In the genomic region with DNA sequence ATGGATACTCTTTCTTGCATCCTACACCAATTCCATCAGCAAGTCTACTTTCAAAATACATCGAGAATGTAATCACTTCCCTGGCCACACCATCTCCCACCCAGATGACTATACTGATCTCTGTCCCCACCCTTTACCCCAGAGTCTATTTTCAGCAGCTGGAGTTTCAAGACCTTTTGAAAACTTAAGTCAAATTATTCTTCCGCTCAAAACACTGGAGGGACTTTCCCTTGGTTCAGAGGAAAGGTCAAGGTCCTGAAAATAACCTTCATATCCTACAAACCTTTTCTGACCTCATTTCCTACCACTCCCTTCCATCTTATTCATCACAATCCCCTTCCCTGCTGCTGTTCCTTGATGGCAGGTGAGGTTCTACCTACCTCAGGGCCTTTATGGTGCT, we compare ENCODE assay signal across 13 cellular contexts. TPM values are rescaled to one million over a fixed set of nuclear protein-coding genes. Genes with fewer than 3 reads are reported as not detected.
DNase-seq lines count a peak whose midpoint lies in the region; ATAC-seq lines count a peak whose summit lies in the region.
"Had no signal": no experiment of that assay in that cellular context is flagged by ENCODE, and none has a peak within 500 bp of the region (broad histone marks: within the 10 kb centered on the region; RNA-seq: fewer than 3 reads in every experiment).

No MANE protein-coding gene starts in this region.

- no peak for DNase-seq in activated T-cell treated with anti-CD3 and anti-CD28 coated beads, Interleukin-2, amount 50 U/mL, for 72 hours
- DNase-seq in D341Med (ENCODE audit: low spot score) (no peak), DMS 273 (lab: John Stamatoyannopoulos, UW; ENCODE audit: unreplicated experiment) (no peak)
- DNase-seq: activated naive CD4-positive, alpha-beta T cell treated with anti-CD3 and anti-CD28 coated beads, Interleukin-2, amount 50 U/mL, for 16 hours; effector memory CD4-positive, alpha-beta T cell; NCI-H1092 had no signal

- H3K4me1 Mint-ChIP-seq in activated T-helper 17 cell treated with anti-CD3 and anti-CD28 coated beads, Interleukin-2, amount 50 U/mL, for 72 hours, result peaks cover 6% of the 10 kb centered on the region
- H3K4me1 Mint-ChIP-seq in activated T-cell treated with anti-CD3 and anti-CD28 coated beads, Interleukin-2, amount 50 U/mL, for 72 hours (ENCODE audit: low read depth), result peaks cover 5% of the 10 kb centered on the region
- H3K4me1 Mint-ChIP-seq: neural progenitor cell had no signal

- H3K27ac Mint-ChIP-seq in activated T-helper 17 cell treated with anti-CD3 and anti-CD28 coated beads, Interleukin-2, amount 50 U/mL, for 72 hours, result no peak overlapping the region
- H3K27ac Mint-ChIP-seq in activated T-cell treated with anti-CD3 and anti-CD28 coated beads, Interleukin-2, amount 50 U/mL, for 72 hours, result no peak overlapping the region
- H3K27ac Mint-ChIP-seq: memory B cell, neural progenitor cell had no signal

- no peak overlapping the region for H3K4me3 Mint-ChIP-seq in activated T-helper 17 cell treated with anti-CD3 and anti-CD28 coated beads, Interleukin-2, amount 50 U/mL, for 72 hours
- no peak overlapping the region for H3K4me3 Mint-ChIP-seq in activated T-cell treated with anti-CD3 and anti-CD28 coated beads, Interleukin-2, amount 50 U/mL, for 72 hours
- H3K4me3 Mint-ChIP-seq: memory B cell, neural progenitor cell had no signal

- no peaks in the 10 kb centered on the region for H3K36me3 Mint-ChIP-seq in activated T-helper 17 cell treated with anti-CD3 and anti-CD28 coated beads, Interleukin-2, amount 50 U/mL, for 72 hours (ENCODE audit: low read depth)
- no peaks in the 10 kb centered on the region for H3K36me3 Mint-ChIP-seq in activated T-cell treated with anti-CD3 and anti-CD28 coated beads, Interleukin-2, amount 50 U/mL, for 72 hours (ENCODE audit: insufficient read depth in 2 of 2)
- H3K36me3 Mint-ChIP-seq: memory B cell, neural progenitor cell had no signal

- peak; percentile 78 for ATAC-seq in GM18867 (IDR thresholded peaks at IDR 0.05; ENCODE audit: unreplicated experiment)
- peak; percentile 83 for ATAC-seq in GM21360 (IDR thresholded peaks at IDR 0.05; ENCODE audit: unreplicated experiment)
- peak; percentile 94 for ATAC-seq in HG02798 (IDR thresholded peaks at IDR 0.05; ENCODE audit: poor library complexity, unreplicated experiment)
- ATAC-seq in activated T-helper 17 cell treated with anti-CD3 and anti-CD28 coated beads, Interleukin-2, amount 50 U/mL, for 72 hours (replicated peaks), result peak; percentile 38
- no peak for ATAC-seq in activated T-cell treated with anti-CD3 and anti-CD28 coated beads, Interleukin-2, amount 50 U/mL, for 72 hours (replicated peaks in 1 of 2)
- ATAC-seq in HG02973 (IDR thresholded peaks at IDR 0.05; ENCODE audit: unreplicated experiment), result no peak

- peaks cover 21% of the 10 kb centered on the region for H3K27me3 Mint-ChIP-seq in activated T-helper 17 cell treated with anti-CD3 and anti-CD28 coated beads, Interleukin-2, amount 50 U/mL, for 72 hours
- peaks cover 6% of the 10 kb centered on the region for H3K27me3 Mint-ChIP-seq in activated T-cell treated with anti-CD3 and anti-CD28 coated beads, Interleukin-2, amount 50 U/mL, for 72 hours (ENCODE audit: low read depth)

- peaks cover 12% of the 10 kb centered on the region for H3K9me3 Mint-ChIP-seq in activated T-helper 17 cell treated with anti-CD3 and anti-CD28 coated beads, Interleukin-2, amount 50 U/mL, for 72 hours
- H3K9me3 Mint-ChIP-seq in activated T-cell treated with anti-CD3 and anti-CD28 coated beads, Interleukin-2, amount 50 U/mL, for 72 hours, result peaks cover 3% of the 10 kb centered on the region in 2 donors

RNA-seq across cellular contexts. Expression of a gene that starts 58.8 kb away (rescaled TPM):
- total RNA-seq in activated T-helper 17 cell treated with anti-CD3 and anti-CD28 coated beads, Interleukin-2, amount 50 U/mL, for 72 hours, result not detected
- not detected for total RNA-seq in activated T-cell treated with anti-CD3 and anti-CD28 coated beads, Interleukin-2, amount 50 U/mL, for 72 hours

Comparison
In these comparisons a context has a peak if more than half of its experiments do, and no peak if none do; other contexts are left out.
1. ATAC-seq: peak in GM18867 (single experiment), GM21360 (single experiment), HG02798 (single experiment) and activated T-helper 17 cell treated with anti-CD3 and anti-CD28 coated beads, Interleukin-2, amount 50 U/mL, for 72 hours (single experiment); none in activated T-cell treated with anti-CD3 and anti-CD28 coated beads, Interleukin-2, amount 50 U/mL, for 72 hours (0 of 2) and HG02973 (single experiment).